Comparison of ENCODE assay signal across 8 cellular contexts in the genomic region with DNA sequence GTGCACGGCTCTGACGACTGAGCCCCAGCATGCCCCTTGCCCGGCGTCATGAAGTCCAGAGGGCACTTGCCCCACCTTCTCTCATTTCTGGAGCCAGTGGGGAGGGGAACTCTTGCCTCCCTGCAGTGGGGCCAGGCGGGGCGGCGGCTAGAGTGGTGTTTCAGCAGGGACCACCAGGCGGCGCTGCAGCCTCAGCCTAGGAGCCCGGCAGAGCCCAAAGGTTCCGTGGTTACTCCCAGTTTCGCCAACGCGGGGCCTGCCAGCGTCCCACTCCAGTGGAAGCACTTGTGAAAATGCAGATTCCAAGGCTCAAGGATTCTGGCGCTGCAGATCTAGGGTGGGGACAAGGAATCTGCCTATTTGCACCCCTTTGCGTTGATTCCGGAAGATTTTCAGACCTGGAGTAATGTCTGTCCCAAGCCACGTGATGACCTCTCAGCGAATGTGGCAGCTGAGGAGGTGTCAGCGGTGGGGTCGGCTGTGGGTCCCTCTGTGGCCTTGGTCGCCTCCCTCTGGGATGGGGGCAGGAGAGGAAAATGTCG. TPM values are rescaled to one million over a fixed set of nuclear protein-coding genes. Genes with fewer than 3 reads are reported as not detected.
DNase-seq lines count a peak whose midpoint lies in the region; ATAC-seq and TF ChIP-seq lines count a peak whose summit lies in the region.

No MANE protein-coding gene starts in this region.

- no peak overlapping the region for H2BK5ac ChIP-seq in mesendoderm (ENCODE audit: low read length)

- H2BK15ac ChIP-seq in mesendoderm (replicated peaks; ENCODE audit: low read depth): no peak overlapping the region

- H2AK5ac ChIP-seq in mesendoderm (ENCODE audit: low read length): no peak overlapping the region

- no peak overlapping the region for H3K4me3 ChIP-seq in mesendoderm (ENCODE audit: low read length)

- no peak overlapping the region for H2BK120ac ChIP-seq in mesendoderm (ENCODE audit: low read depth, low read length)

- H3K4me1 ChIP-seq in mesendoderm (ENCODE audit: control insufficient read depth, low read depth, low read length): no peaks in the 10 kb centered on the region

- H3K4me2 ChIP-seq in mesendoderm (ENCODE audit: low read length): peak overlapping the region; percentile 43

- H3K23ac ChIP-seq in mesendoderm (ENCODE audit: low read length): no peak overlapping the region

- WGBS in mesendoderm (ENCODE audit: extremely low coverage, insufficient coverage, low lambda C conversion rate): no CpG with 5 or more reads among the region's 24 CpGs

- H3K9ac ChIP-seq in mesendoderm (ENCODE audit: low read length): peak overlapping the region; percentile 58

- peak; percentile 38 for DNase-seq in CMK (ENCODE audit: low read depth)
- DNase-seq in HEK293T (ENCODE audit: extremely low spot score): peak; percentile 85
- DNase-seq in NCI-H526 treated with DMSO at 0.1 percent for 48 hours (lab: John Stamatoyannopoulos, UW): peak; percentile 56
- peak in 2 of 3 experiments; percentile 40 to 43 for DNase-seq in activated CD8-positive, alpha-beta memory T cell treated with anti-CD3 and anti-CD28 coated beads for 48 hours (ENCODE audit: low read depth in 2 of 3, low spot score in 2 of 3)
- DNase-seq in epidermal melanocyte (ENCODE audit: insufficient read length, low spot score): peak; percentile 65
- peak; percentile 86 for DNase-seq in mesendoderm
- DNase-seq in stimulated activated naive CD8-positive, alpha-beta T cell treated with anti-CD3 and anti-CD28 coated beads, Interleukin-15, Interleukin-2, amounts not matched to agents 100 U/mL and 50 U/mL, for 24 hours: peak; percentile 72

- no peak overlapping the region for H3K27ac ChIP-seq in mesendoderm (ENCODE audit: low read depth, low read length)

- no peaks in the 10 kb centered on the region for H3K79me2 ChIP-seq in mesendoderm (ENCODE audit: control insufficient read depth, insufficient read depth, low read length)

- no peak overlapping the region for H4K5ac ChIP-seq in mesendoderm (ENCODE audit: low read length)

- no peak overlapping the region for H3K4ac ChIP-seq in mesendoderm (ENCODE audit: low read depth, low read length)

- no peak for ATAC-seq in stimulated activated naive CD8-positive, alpha-beta T cell treated with anti-CD3 and anti-CD28 coated beads, Interleukin-15, Interleukin-2, amounts not matched to agents 100 U/mL and 50 U/mL, for 24 hours
- ATAC-seq in GM18873 (IDR thresholded peaks at IDR 0.05; ENCODE audit: low FRiP score, unreplicated experiment): no peak

- H3K27me3 ChIP-seq in mesendoderm (ENCODE audit: insufficient read depth, low read length, poor library complexity): no peaks in the 10 kb centered on the region

- H4K8ac ChIP-seq in mesendoderm (ENCODE audit: low read depth, low read length): no peak overlapping the region

- no peaks in the 10 kb centered on the region for H3K79me1 ChIP-seq in mesendoderm (ENCODE audit: low read length)

- CTCF ChIA-PET in HEK293T (lab: Yijun Ruan, JAX): interaction anchor here (0.7 to 1.3 kb wide), 5 partner anchors 62 to 483 kb away, joined by 3 to 6 read pairs (median 3); no protein-coding TSS in a partner anchor

- POLR2A ChIA-PET in HEK293T (lab: Yijun Ruan, JAX): no interaction called here

- peak overlapping the region; percentile 63 for H3K56ac ChIP-seq in mesendoderm (ENCODE audit: low read length)

- no peaks in the 10 kb centered on the region for H3K36me3 ChIP-seq in mesendoderm (ENCODE audit: control insufficient read depth, insufficient read depth, low read length)

- H3K18ac ChIP-seq in mesendoderm (ENCODE audit: low read length): no peak overlapping the region

TF ChIP-seq in HEK293T, 16 proteins besides CTCF, POLR2A, EP300 and RAD21:
- TF ChIP-seq CTBP1 (IDR thresholded peaks at IDR 0.05; ENCODE audit: borderline replicate concordance) (no peak), ARNT (IDR thresholded peaks at IDR 0.05) (0 out of 2 replicates have a peak, but pooled peaks have one; percentile 32)

RNA-seq across cellular contexts. Expression of gene CD82, which starts 55.7 kb away (rescaled TPM):
- 0.81 TPM for polyA plus RNA-seq in mesendoderm (2013, experiment 1 of 2)
- 0.91 TPM for polyA plus RNA-seq in mesendoderm (2013, experiment 2 of 2)
